In genomic region chr1:8122477-8123407, GRCh38 we compare ENCODE assay signal across 1 cellular context.
TF ChIP-seq lines count a peak whose summit lies in the region.

No MANE protein-coding gene starts in this region.

TF ChIP-seq in K562, 482 proteins besides CTCF, POLR2A, EP300 and RAD21 (continued from another document and continues in another):
- TF ChIP-seq STAT6 (CRISPR knock-in tag; IDR thresholded peaks at IDR 0.05): peak; percentile 14; the same call in 1 of the 2 replicates
- no peak for TF ChIP-seq ARID3A (IDR thresholded peaks at IDR 0.05; ENCODE audit: borderline replicate concordance, low read depth, low read length)
- TF ChIP-seq L3MBTL2 (IDR thresholded peaks at IDR 0.05): no peak; the same call in 1 of the 2 replicates
- TF ChIP-seq MYNN (IDR thresholded peaks at IDR 0.05): peak; percentile 62; the same call in 1 of the 2 replicates
- TF ChIP-seq MYNN (CRISPR knock-in tag; IDR thresholded peaks at IDR 0.05): no peak
- TF ChIP-seq TCFL5 (CRISPR knock-in tag; conservative IDR thresholded peaks at IDR 0.05): peak; percentile 72; the same call in 1 of the 2 replicates
- TF ChIP-seq MTA2 (IDR thresholded peaks at IDR 0.05; ENCODE audit: low read depth): peak; percentile 61
- TF ChIP-seq THRB (CRISPR knock-in tag; conservative IDR thresholded peaks at IDR 0.05): peak; percentile 95
- TF ChIP-seq MYC (IDR thresholded peaks at IDR 0.05; ENCODE audit: low read depth, low read length): no peak
- TF ChIP-seq MYC (CRISPR knock-in tag; IDR thresholded peaks at IDR 0.05; ENCODE audit: borderline replicate concordance, low read depth): peak; percentile 61; the same call in 1 of the 2 replicates
- no peak for TF ChIP-seq ADNP (tag; IDR thresholded peaks at IDR 0.05)
- no peak for TF ChIP-seq HMGN3 (IDR thresholded peaks at IDR 0.05; ENCODE audit: borderline replicate concordance, extremely low read depth, insufficient read length, low read depth, low read length)
- TF ChIP-seq ERF (CRISPR knock-in tag; IDR thresholded peaks at IDR 0.05): peak; percentile 99
- TF ChIP-seq GTF2A2 (tag; IDR thresholded peaks at IDR 0.05): peak; percentile 98
- peak; percentile 97 for TF ChIP-seq E2F3 (CRISPR knock-in tag; IDR thresholded peaks at IDR 0.05)
- no peak for TF ChIP-seq ZNF512 (tag; IDR thresholded peaks at IDR 0.05)
- peak; percentile 82 for TF ChIP-seq ZBTB12 (CRISPR knock-in tag; IDR thresholded peaks at IDR 0.05)
- TF ChIP-seq CREB3 (tag; conservative IDR thresholded peaks at IDR 0.05; ENCODE audit: low read depth): peak; percentile 99
- TF ChIP-seq ZNF197 (CRISPR knock-in tag; IDR thresholded peaks at IDR 0.05; ENCODE audit: low read depth): peak; percentile 98
- no peak for TF ChIP-seq CHD1 (IDR thresholded peaks at IDR 0.05; ENCODE audit: low read length)
- TF ChIP-seq CTBP1 (IDR thresholded peaks at IDR 0.05; ENCODE audit: borderline replicate concordance): no peak
- TF ChIP-seq FIP1L1 (IDR thresholded peaks at IDR 0.05; ENCODE audit: low read depth, low read length, poor library complexity, severe bottlenecking): no peak
- TF ChIP-seq ZNF253 (CRISPR knock-in tag; conservative IDR thresholded peaks at IDR 0.05): peak; percentile 91
- TF ChIP-seq HOXB6 (CRISPR knock-in tag; IDR thresholded peaks at IDR 0.05; ENCODE audit: borderline replicate concordance): no peak; the same call in 1 of the 2 replicates
- peak in 1 of 3 experiments; percentile 91; a peak in 2 of 6 replicates for TF ChIP-seq ZBTB11 (CRISPR knock-in tag; IDR thresholded peaks at IDR 0.05)
- peak; percentile 40 for TF ChIP-seq ZNF699 (CRISPR knock-in tag; IDR thresholded peaks at IDR 0.05; ENCODE audit: insufficient replicate concordance)
- TF ChIP-seq KDM5B (IDR thresholded peaks at IDR 0.05; ENCODE audit: insufficient replicate concordance, low read depth, low read length): no peak
- peak; percentile 45; the same call in 1 of the 2 replicates for TF ChIP-seq CREB1 (IDR thresholded peaks at IDR 0.05)
- no peak for TF ChIP-seq CREB1 (CRISPR knock-in tag; IDR thresholded peaks at IDR 0.05)
- TF ChIP-seq PYGO2 (tag; IDR thresholded peaks at IDR 0.05): peak; percentile 91
- TF ChIP-seq POLR2G (IDR thresholded peaks at IDR 0.05; ENCODE audit: low read depth, low read length): no peak
- TF ChIP-seq MBD2 (IDR thresholded peaks at IDR 0.05; ENCODE audit: borderline replicate concordance, low read depth): no peak
- TF ChIP-seq NBN (IDR thresholded peaks at IDR 0.05; ENCODE audit: low read depth): no peak
- 0 out of 2 replicates have a peak, but pooled peaks have one; percentile 78 for TF ChIP-seq ZNF717 (CRISPR knock-in tag; IDR thresholded peaks at IDR 0.05)
- TF ChIP-seq TRIM28 (IDR thresholded peaks at IDR 0.05): no peak
- TF ChIP-seq ARID3B (CRISPR knock-in tag; IDR thresholded peaks at IDR 0.05; ENCODE audit: borderline replicate concordance): no peak
- peak; percentile 47; the same call in 1 of the 2 replicates for TF ChIP-seq STAT5B (CRISPR knock-in tag; IDR thresholded peaks at IDR 0.05)
- TF ChIP-seq KAT7 (CRISPR knock-in tag; IDR thresholded peaks at IDR 0.05; ENCODE audit: borderline replicate concordance): no peak
- TF ChIP-seq ZNF347 (CRISPR knock-in tag; IDR thresholded peaks at IDR 0.05; ENCODE audit: low read depth): peak; percentile 79; the same call in 1 of the 2 replicates
- peak; percentile 99 for TF ChIP-seq CUX1 (CRISPR knock-in tag; IDR thresholded peaks at IDR 0.05)
- TF ChIP-seq ZNF140 (CRISPR knock-in tag; IDR thresholded peaks at IDR 0.05): peak; percentile 83; the same call in 1 of the 2 replicates
- no peak for TF ChIP-seq SLC30A9 (CRISPR knock-in tag; IDR thresholded peaks at IDR 0.05)
- TF ChIP-seq ZNF696 (CRISPR knock-in tag; conservative IDR thresholded peaks at IDR 0.05): peak; percentile 74; the same call in 1 of the 2 replicates
- TF ChIP-seq PPARD (CRISPR knock-in tag; IDR thresholded peaks at IDR 0.05): peak; percentile 59; the same call in 1 of the 2 replicates
